ENCODE assay signal across 8 cellular contexts in genomic region chr10:7819126-7819470, GRCh38. TPM values are rescaled to one million over a fixed set of nuclear protein-coding genes. Genes with fewer than 3 reads are reported as not detected.
A peak's percentile ranks its signal among the peaks of the same experiment; 100 is the strongest.
DNase-seq lines count a peak whose midpoint lies in the region; ATAC-seq and TF ChIP-seq lines count a peak whose summit lies in the region.

No MANE protein-coding gene starts in this region.

- H3K79me2 ChIP-seq in DOHH2 (ENCODE audit: control insufficient read depth, low read length): peaks cover 29% of the 10 kb centered on the region

- H3K27ac ChIP-seq in DOHH2 (ENCODE audit: low read depth, low read length) (no peak overlapping the region), coronary artery (peak overlapping the region in 1 of 2 donors; percentile 82), left lung (peak overlapping the region in 1 of 2 donors; percentile 73)

- H3K9me2 ChIP-seq in DOHH2 (replicated peaks; ENCODE audit: control insufficient read depth, low read length): no peaks in the 10 kb centered on the region

- H3K9me3 ChIP-seq in DOHH2 (ENCODE audit: control insufficient read depth, insufficient read depth, low read length) (no peaks in the 10 kb centered on the region), left lung (no peaks in the 10 kb centered on the region)

- TF ChIP-seq CTCF in DOHH2 (IDR thresholded peaks at IDR 0.05; ENCODE audit: low read depth, low read length, poor library complexity, severe bottlenecking): peak; percentile 33
- TF ChIP-seq CTCF in GM20000 (IDR thresholded peaks at IDR 0.05; ENCODE audit: extremely low read depth, missing control alignments): peak; percentile 21
- no peak for TF ChIP-seq CTCF in coronary artery (IDR thresholded peaks at IDR 0.05)
- TF ChIP-seq CTCF in left lung (IDR thresholded peaks at IDR 0.05): peak in 1 of 2 donors; percentile 16

- H3K4me1 Mint-ChIP-seq in T-helper 2 cell treated with Interferon-gamma antibody and Interleukin-4, amounts not matched to agents 5 μg/mL and 100 μg/mL, for 36 hours (ENCODE audit: low read depth): peaks cover 20% of the 10 kb centered on the region

- peaks cover 4% of the 10 kb centered on the region; the same call in 1 of the 2 replicates for H4K20me1 ChIP-seq in DOHH2 (ENCODE audit: control insufficient read depth, insufficient read depth, low read depth, low read length)

- ATAC-seq in HG03571 (IDR thresholded peaks at IDR 0.05; ENCODE audit: unreplicated experiment): peak; percentile 44
- peak; percentile 75 for ATAC-seq in left lung

- peaks cover 8% of the 10 kb centered on the region for H3K36me3 Mint-ChIP-seq in T-helper 2 cell treated with Interferon-gamma antibody and Interleukin-4, amounts not matched to agents 5 μg/mL and 100 μg/mL, for 36 hours (ENCODE audit: low read depth)

- no peaks in the 10 kb centered on the region for H3K9me3 Mint-ChIP-seq in T-helper 2 cell treated with Interferon-gamma antibody and Interleukin-4, amounts not matched to agents 5 μg/mL and 100 μg/mL, for 36 hours

- intact Hi-C loops in left lung (cut with DNase I): no loop called here

- no peaks in the 10 kb centered on the region for H3F3A ChIP-seq in DOHH2 (ENCODE audit: control insufficient read depth, insufficient read depth)

- H3K27me3 Mint-ChIP-seq in T-helper 2 cell treated with Interferon-gamma antibody and Interleukin-4, amounts not matched to agents 5 μg/mL and 100 μg/mL, for 36 hours (ENCODE audit: low read depth): peaks cover 17% of the 10 kb centered on the region

- DNase-seq in GM20000 (ENCODE audit: low spot score): peak; percentile 50
- peak; percentile 29 for DNase-seq in T-helper 2 cell treated with Interferon-gamma antibody and Interleukin-4, amounts not matched to agents 5 μg/mL and 100 μg/mL, for 36 hours (ENCODE audit: low spot score)
- no peak for DNase-seq in coronary artery (ENCODE audit: low spot score)
- peak in 1 of 2 donors; percentile 44 for DNase-seq in left lung
- peak; percentile 25 for DNase-seq in stimulated activated CD4-positive, alpha-beta T cell treated with anti-CD3 and anti-CD28 coated beads, Interleukin-4, amount 100 ng/mL, for 24 hours
- DNase-seq in cortex of kidney (lab: John Stamatoyannopoulos, UW): no peak

- H3K27me3 ChIP-seq in DOHH2 (ENCODE audit: control insufficient read depth, low read length): no peaks in the 10 kb centered on the region
- no peaks in the 10 kb centered on the region for H3K27me3 ChIP-seq in left lung

- H3K36me3 ChIP-seq in DOHH2 (ENCODE audit: control insufficient read depth, low read length) (peaks cover 21% of the 10 kb centered on the region), left lung (peaks cover 0 to 5% of the 10 kb centered on the region in 2 donors)

- H3K27ac Mint-ChIP-seq in T-helper 2 cell treated with Interferon-gamma antibody and Interleukin-4, amounts not matched to agents 5 μg/mL and 100 μg/mL, for 36 hours: peak overlapping the region; percentile 87

- peak overlapping the region; percentile 93 for H3K4me3 Mint-ChIP-seq in T-helper 2 cell treated with Interferon-gamma antibody and Interleukin-4, amounts not matched to agents 5 μg/mL and 100 μg/mL, for 36 hours

- H3K4me2 ChIP-seq in DOHH2 (ENCODE audit: low read length): peak overlapping the region; percentile 97

- H3K4me1 ChIP-seq in DOHH2 (ENCODE audit: control insufficient read depth, low read length) (peaks cover 22% of the 10 kb centered on the region), left lung (peaks cover 0 to 25% of the 10 kb centered on the region in 2 donors)

- H3K4me3 ChIP-seq in DOHH2 (ENCODE audit: low read length): peak overlapping the region; percentile 100
- peak overlapping the region; percentile 100 for H3K4me3 ChIP-seq in coronary artery
- peak overlapping the region; percentile 98 to 99 for H3K4me3 ChIP-seq in left lung

RNA-seq across cellular contexts. Expression of gene TAF3, which starts 0.8 kb away (rescaled TPM):
- 1 to 10 TPM; 7.0 to 8.1 TPM for total RNA-seq in left lung

RNA-seq across cellular contexts. Expression of gene ATP5F1C, which starts 31.1 kb away (rescaled TPM):
- total RNA-seq in left lung: 100 to 1,000 TPM; 177 to 208 TPM

RNA-seq across cellular contexts. Expression of gene KIN, which starts 31.3 kb away (rescaled TPM):
- total RNA-seq in left lung: 10 to 100 TPM in 1 of 2 donors, 1 to 10 TPM in 1; 9.3 to 10.4 TPM

Comparison
In these comparisons a context has a peak if more than half of its experiments do, and no peak if none do; other contexts are left out.
1. DNase-seq: peak in GM20000 (single experiment), T-helper 2 cell treated with Interferon-gamma antibody and Interleukin-4, amounts not matched to agents 5 μg/mL and 100 μg/mL, for 36 hours (single experiment) and stimulated activated CD4-positive, alpha-beta T cell treated with anti-CD3 and anti-CD28 coated beads, Interleukin-4, amount 100 ng/mL, for 24 hours (single experiment); none in coronary artery (single experiment) and cortex of kidney (single experiment).
2. Peak in every context shown above with its lines, with median percentiles within 50 percentile points of each other: H3K4me3 ChIP-seq.